11 cellular contexts compared by ENCODE assay signal in the genomic region with DNA sequence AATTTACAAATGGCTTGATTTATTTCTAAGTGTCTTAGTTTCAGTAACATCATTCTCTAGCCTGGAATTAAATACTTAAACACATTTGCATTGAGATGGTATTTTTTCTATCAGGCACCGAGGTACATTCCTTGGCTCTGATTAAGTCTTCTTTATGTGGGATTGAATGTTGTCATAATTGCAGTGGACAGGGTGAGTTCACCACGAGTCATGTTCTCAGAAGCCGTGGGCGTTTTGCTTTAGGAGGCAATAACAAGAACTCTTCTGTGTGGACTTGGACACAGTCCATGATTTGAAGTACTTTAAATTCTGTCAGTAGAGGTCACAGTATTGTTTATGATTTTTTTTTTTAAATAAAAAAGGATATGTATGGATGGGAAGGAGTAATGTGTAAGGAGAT. TPM values are rescaled to one million over a fixed set of nuclear protein-coding genes. Genes with fewer than 3 reads are reported as not detected.
A peak's percentile ranks its signal among the peaks of the same experiment; 100 is the strongest.
DNase-seq lines count a peak whose midpoint lies in the region; ATAC-seq and TF ChIP-seq lines count a peak whose summit lies in the region.
"Had no signal": no experiment of that assay in that cellular context is flagged by ENCODE, and none has a peak within 500 bp of the region (broad histone marks: within the 10 kb centered on the region; RNA-seq: fewer than 3 reads in every experiment).

No MANE protein-coding gene starts in this region.

- H3K27ac ChIP-seq in foreskin keratinocyte, result peak overlapping the region; percentile 69
- H3K27ac ChIP-seq in ovary, result no peak overlapping the region
- H3K27ac ChIP-seq: C4-2B had no signal

- DNase-seq in activated CD4-positive, alpha-beta T cell treated with anti-CD3 and anti-CD28 coated beads for 48 hours, result peak; percentile 64
- DNase-seq in activated CD4-positive, alpha-beta T cell treated with anti-CD3 and anti-CD28 coated beads, Interleukin-2, amount 10 ng/mL, durations not matched to agents 24 days and 14 days, result no peak
- DNase-seq in SW480 (ENCODE audit: low spot score), result peak; percentile 60
- DNase-seq in foreskin keratinocyte, result peak; percentile 86 to 93
- peak; percentile 12 to 23 for DNase-seq in stimulated activated CD8-positive, alpha-beta memory T cell treated with anti-CD3 and anti-CD28 coated beads, Interleukin-2, amount 100 ng/mL, for 48 hours (ENCODE audit: low read depth in 2 of 2)
- DNase-seq in H7, result no peak
- DNase-seq in ovary, result no peak
- DNase-seq: activated naive CD8-positive, alpha-beta T cell treated with anti-CD3 and anti-CD28 coated beads, Interleukin-2, amount 10 ng/mL, durations not matched to agents 7 days and 5 days; SHP77 had no signal

- no peaks in the 10 kb centered on the region for H3K27me3 Mint-ChIP-seq in activated CD4-positive, alpha-beta T cell treated with anti-CD3 and anti-CD28 coated beads, Interleukin-2, amount 10 ng/mL, durations not matched to agents 24 days and 14 days
- H3K27me3 Mint-ChIP-seq: activated naive CD8-positive, alpha-beta T cell treated with anti-CD3 and anti-CD28 coated beads, Interleukin-2, amount 10 ng/mL, durations not matched to agents 7 days and 5 days had no signal

- peak; percentile 94 for ATAC-seq in foreskin keratinocyte
- ATAC-seq in HG02623 (IDR thresholded peaks at IDR 0.05; ENCODE audit: unreplicated experiment), result no peak

- peaks cover 3% of the 10 kb centered on the region for H3K9me3 Mint-ChIP-seq in activated CD4-positive, alpha-beta T cell treated with anti-CD3 and anti-CD28 coated beads, Interleukin-2, amount 10 ng/mL, durations not matched to agents 24 days and 14 days
- H3K9me3 Mint-ChIP-seq: activated naive CD8-positive, alpha-beta T cell treated with anti-CD3 and anti-CD28 coated beads, Interleukin-2, amount 10 ng/mL, durations not matched to agents 7 days and 5 days had no signal

- 20 to 23% (median 20%) methylated on average over 4 of the region's 4 CpGs for WGBS in ovary, 3 donors

- intact Hi-C loops in activated CD4-positive, alpha-beta T cell treated with anti-CD3 and anti-CD28 coated beads, Interleukin-2, amount 10 ng/mL, durations not matched to agents 24 days and 14 days (cut with micrococcal nuclease), result no loop called here
- intact Hi-C loops in ovary (cut with DNase I), result no loop called here

- H3K27me3 ChIP-seq in foreskin keratinocyte (no peaks in the 10 kb centered on the region), H7 (ENCODE audit: control insufficient read depth, insufficient read depth, low read length) (no peaks in the 10 kb centered on the region), ovary (no peaks in the 10 kb centered on the region)

- no peaks in the 10 kb centered on the region for H3K4me1 Mint-ChIP-seq in activated CD4-positive, alpha-beta T cell treated with anti-CD3 and anti-CD28 coated beads, Interleukin-2, amount 10 ng/mL, durations not matched to agents 24 days and 14 days
- H3K4me1 Mint-ChIP-seq: activated naive CD8-positive, alpha-beta T cell treated with anti-CD3 and anti-CD28 coated beads, Interleukin-2, amount 10 ng/mL, durations not matched to agents 7 days and 5 days had no signal

- no peak overlapping the region for H3K27ac Mint-ChIP-seq in activated CD4-positive, alpha-beta T cell treated with anti-CD3 and anti-CD28 coated beads, Interleukin-2, amount 10 ng/mL, durations not matched to agents 24 days and 14 days
- H3K27ac Mint-ChIP-seq: activated naive CD8-positive, alpha-beta T cell treated with anti-CD3 and anti-CD28 coated beads, Interleukin-2, amount 10 ng/mL, durations not matched to agents 7 days and 5 days had no signal

- H3K36me3 Mint-ChIP-seq in activated CD4-positive, alpha-beta T cell treated with anti-CD3 and anti-CD28 coated beads, Interleukin-2, amount 10 ng/mL, durations not matched to agents 24 days and 14 days (ENCODE audit: low read depth), result no peaks in the 10 kb centered on the region
- H3K36me3 Mint-ChIP-seq: activated naive CD8-positive, alpha-beta T cell treated with anti-CD3 and anti-CD28 coated beads, Interleukin-2, amount 10 ng/mL, durations not matched to agents 7 days and 5 days had no signal

- no peaks in the 10 kb centered on the region for H3K9me3 ChIP-seq in ovary

- H3K4me3 ChIP-seq in H7 (ENCODE audit: insufficient read depth, low read depth, low read length) (no peak overlapping the region), ovary (no peak overlapping the region)

- H3K4me3 Mint-ChIP-seq in activated CD4-positive, alpha-beta T cell treated with anti-CD3 and anti-CD28 coated beads, Interleukin-2, amount 10 ng/mL, durations not matched to agents 24 days and 14 days, result no peak overlapping the region
- H3K4me3 Mint-ChIP-seq: activated naive CD8-positive, alpha-beta T cell treated with anti-CD3 and anti-CD28 coated beads, Interleukin-2, amount 10 ng/mL, durations not matched to agents 7 days and 5 days had no signal

- no peaks in the 10 kb centered on the region for H3K36me3 ChIP-seq in H7 (replicated peaks; ENCODE audit: control insufficient read depth, insufficient read depth, low read length)
- H3K36me3 ChIP-seq in ovary, result no peaks in the 10 kb centered on the region

- TF ChIP-seq POLR2A in ovary (IDR thresholded peaks at IDR 0.05), result no peak

- H3K4me1 ChIP-seq in foreskin keratinocyte (peaks cover 18% of the 10 kb centered on the region), ovary (ENCODE audit: insufficient read depth) (no peaks in the 10 kb centered on the region)

- no peak for TF ChIP-seq EP300 in ovary (IDR thresholded peaks at IDR 0.05)

- no peak for TF ChIP-seq CTCF in foreskin keratinocyte (conservative IDR thresholded peaks at IDR 0.05)
- no peak for TF ChIP-seq CTCF in ovary (IDR thresholded peaks at IDR 0.05)

RNA-seq across cellular contexts. Expression of a gene that starts 57.1 kb away (rescaled TPM):
- total RNA-seq in activated CD4-positive, alpha-beta T cell treated with anti-CD3 and anti-CD28 coated beads, Interleukin-2, amount 10 ng/mL, durations not matched to agents 24 days and 14 days, result not detected in 2 replicates
- total RNA-seq in foreskin keratinocyte (0.25 and 0.34 TPM in 2 replicates), ovary (10 to 100 TPM in 1 of 7 donors, 1 to 10 TPM in 6; 1.8 to 16.1 (median 2.4) TPM)
- polyA plus RNA-seq in foreskin keratinocyte (0.16 and 0.18 TPM in 2 replicates), ovary (1 to 10 TPM; 2.3 to 3.1 TPM)
- total RNA-seq in H7 (2014; rRNA removed; shearing (Covaris generic)), result 0.69 and 0.89 TPM in 2 replicates

Comparison
In these comparisons a context has a peak if more than half of its experiments do, and no peak if none do; other contexts are left out.
1. DNase-seq: peak in activated CD4-positive, alpha-beta T cell treated with anti-CD3 and anti-CD28 coated beads for 48 hours (single experiment), SW480 (single experiment), foreskin keratinocyte (2 of 2) and stimulated activated CD8-positive, alpha-beta memory T cell treated with anti-CD3 and anti-CD28 coated beads, Interleukin-2, amount 100 ng/mL, for 48 hours (2 of 2); none in activated CD4-positive, alpha-beta T cell treated with anti-CD3 and anti-CD28 coated beads, Interleukin-2, amount 10 ng/mL, durations not matched to agents 24 days and 14 days (single experiment), H7 (single experiment) and ovary (0 of 5).